Comparison of ENCODE assay signal across 8 cellular contexts in genomic region chr10:61943699-61944444, GRCh38. TPM values are rescaled to one million over a fixed set of nuclear protein-coding genes. Genes with fewer than 3 reads are reported as not detected.
A peak's percentile ranks its signal among the peaks of the same experiment; 100 is the strongest.
DNase-seq lines count a peak whose midpoint lies in the region; ATAC-seq and TF ChIP-seq lines count a peak whose summit lies in the region.

No MANE protein-coding gene starts in this region.

- H3K4me1 Mint-ChIP-seq in activated T-cell treated with anti-CD3 and anti-CD28 coated beads, Interleukin-2, amount 50 U/mL, for 4 hours (ENCODE audit: low read depth) = peaks cover 64% of the 10 kb centered on the region
- H3K4me1 Mint-ChIP-seq in activated CD4-positive, alpha-beta memory T cell treated with anti-CD3 and anti-CD28 coated beads, Interleukin-2, amount 10 ng/mL, durations not matched to agents 7 days and 5 days = peaks cover 56% of the 10 kb centered on the region

- H3K9me3 ChIP-seq in gastroesophageal sphincter (no peaks in the 10 kb centered on the region), skeletal muscle tissue (ENCODE audit: control insufficient read depth in 3 of 3, low read length in 3 of 3) (no peaks in the 10 kb centered on the region)

- POLR2A ChIA-PET in activated CD4-positive, alpha-beta memory T cell treated with anti-CD3 and anti-CD28 coated beads, Interleukin-2, amount 10 ng/mL, durations not matched to agents 7 days and 5 days (lab: Charles Lee) = interaction anchor here (0.9 to 18.0 kb wide), 16 partner anchors 9 to 301 kb away, joined by 3 to 382 read pairs (median 4); partner anchors contain the start of gene ARID5B

- H3K36me3 ChIP-seq in gastroesophageal sphincter (no peaks in the 10 kb centered on the region), skeletal muscle tissue (ENCODE audit: control insufficient read depth in 3 of 3, insufficient read depth in 3 of 3, low read length in 3 of 3) (no peaks in the 10 kb centered on the region)

- peak; percentile 70 to 71 for ATAC-seq in activated T-cell treated with anti-CD3 and anti-CD28 coated beads, Interleukin-2, amount 50 U/mL, for 4 hours
- ATAC-seq in HG03095 (IDR thresholded peaks at IDR 0.05; ENCODE audit: unreplicated experiment) = peak; percentile 37
- ATAC-seq in gastroesophageal sphincter = peak; percentile 23

- H3K9me3 Mint-ChIP-seq in activated T-cell treated with anti-CD3 and anti-CD28 coated beads, Interleukin-2, amount 50 U/mL, for 4 hours = no peaks in the 10 kb centered on the region
- H3K9me3 Mint-ChIP-seq in activated CD4-positive, alpha-beta memory T cell treated with anti-CD3 and anti-CD28 coated beads, Interleukin-2, amount 10 ng/mL, durations not matched to agents 7 days and 5 days = no peaks in the 10 kb centered on the region

- TF ChIP-seq CTCF in gastroesophageal sphincter (IDR thresholded peaks at IDR 0.05) = peak in 1 of 4 experiments; percentile 42

- H3K27me3 ChIP-seq in gastroesophageal sphincter (no peaks in the 10 kb centered on the region), skeletal muscle tissue (ENCODE audit: control insufficient read depth in 3 of 3, insufficient read depth in 3 of 3, low read length in 3 of 3) (no peaks in the 10 kb centered on the region)

- peak overlapping the region; percentile 30 to 80 (median 65) for H3K27ac ChIP-seq in gastroesophageal sphincter
- H3K27ac ChIP-seq in skeletal muscle tissue (ENCODE audit: low read depth, low read length) = peak overlapping the region; percentile 85

- peaks cover 33% of the 10 kb centered on the region for H3K36me3 Mint-ChIP-seq in activated T-cell treated with anti-CD3 and anti-CD28 coated beads, Interleukin-2, amount 50 U/mL, for 4 hours (ENCODE audit: insufficient read depth)
- peaks cover 76% of the 10 kb centered on the region for H3K36me3 Mint-ChIP-seq in activated CD4-positive, alpha-beta memory T cell treated with anti-CD3 and anti-CD28 coated beads, Interleukin-2, amount 10 ng/mL, durations not matched to agents 7 days and 5 days (ENCODE audit: low read depth)

- H3K9ac ChIP-seq in skeletal muscle tissue (ENCODE audit: low read depth in 1 of 3, low read length in 3 of 3) = peak overlapping the region in 1 of 3 donors; percentile 12

- TF ChIP-seq EP300 in gastroesophageal sphincter (IDR thresholded peaks at IDR 0.05) = no peak

- H3K27ac Mint-ChIP-seq in activated CD4-positive, alpha-beta memory T cell treated with anti-CD3 and anti-CD28 coated beads, Interleukin-2, amount 10 ng/mL, durations not matched to agents 7 days and 5 days = peak overlapping the region; percentile 87

- no peak for TF ChIP-seq POLR2A in gastroesophageal sphincter (IDR thresholded peaks at IDR 0.05)

- CTCF ChIA-PET in activated CD4-positive, alpha-beta memory T cell treated with anti-CD3 and anti-CD28 coated beads, Interleukin-2, amount 10 ng/mL, durations not matched to agents 7 days and 5 days (lab: Charles Lee) = interaction anchor here (0.6 to 3.6 kb wide), 7 partner anchors 10 to 120 kb away, joined by 3 to 10 read pairs (median 4); no protein-coding TSS in a partner anchor

- H3K4me3 Mint-ChIP-seq in activated T-cell treated with anti-CD3 and anti-CD28 coated beads, Interleukin-2, amount 50 U/mL, for 4 hours = peak overlapping the region; percentile 74
- peak overlapping the region; percentile 68 for H3K4me3 Mint-ChIP-seq in activated CD4-positive, alpha-beta memory T cell treated with anti-CD3 and anti-CD28 coated beads, Interleukin-2, amount 10 ng/mL, durations not matched to agents 7 days and 5 days

- H3K27me3 Mint-ChIP-seq in activated T-cell treated with anti-CD3 and anti-CD28 coated beads, Interleukin-2, amount 50 U/mL, for 4 hours (ENCODE audit: low read depth) = no peaks in the 10 kb centered on the region
- H3K27me3 Mint-ChIP-seq in activated CD4-positive, alpha-beta memory T cell treated with anti-CD3 and anti-CD28 coated beads, Interleukin-2, amount 10 ng/mL, durations not matched to agents 7 days and 5 days = no peaks in the 10 kb centered on the region

- DNase-seq in activated T-cell treated with anti-CD3 and anti-CD28 coated beads, Interleukin-2, amount 50 U/mL, for 4 hours = no peak
- no peak for DNase-seq in activated T-cell treated with anti-CD3 and anti-CD28 coated beads, Interleukin-2, amount 50 U/mL, for 48 hours
- no peak for DNase-seq in activated CD4-positive, alpha-beta memory T cell treated with anti-CD3 and anti-CD28 coated beads, Interleukin-2, amount 10 ng/mL, durations not matched to agents 7 days and 5 days
- DNase-seq in glomerular visceral epithelial cell (ENCODE audit: extremely low spot score) (no peak), midbrain (lab: John Stamatoyannopoulos, UW) (no peak)

- H3K4me1 ChIP-seq in gastroesophageal sphincter = peaks cover 0 to 56% (median 14%) of the 10 kb centered on the region in 3 donors
- peaks cover 0 to 5% (median 0%) of the 10 kb centered on the region in 3 donors for H3K4me1 ChIP-seq in skeletal muscle tissue (ENCODE audit: control insufficient read depth in 3 of 3, insufficient read depth in 3 of 3, low read length in 3 of 3)

- H3K4me3 ChIP-seq in gastroesophageal sphincter = peak overlapping the region; percentile 4 to 19
- H3K4me3 ChIP-seq in skeletal muscle tissue (ENCODE audit: low read length in 3 of 3) = peak overlapping the region in 1 of 3 donors; percentile 17

RNA-seq across cellular contexts. Expression of gene ARID5B, which starts 42.4 kb away (rescaled TPM):
- 10 to 100 TPM; 50.8 to 83.7 (median 69.8) TPM for total RNA-seq in activated T-cell treated with anti-CD3 and anti-CD28 coated beads, Interleukin-2, amount 50 U/mL, for 4 hours
- total RNA-seq in activated CD4-positive, alpha-beta memory T cell treated with anti-CD3 and anti-CD28 coated beads, Interleukin-2, amount 10 ng/mL, durations not matched to agents 7 days and 5 days = 10 to 100 TPM; 71.1 to 73.9 TPM
- total RNA-seq in gastroesophageal sphincter (10 to 100 TPM; 34.7 to 81.4 (median 62.5) TPM), skeletal muscle tissue (27.7 TPM)
